ENCODE assay signal across 15 cellular contexts in the genomic region with DNA sequence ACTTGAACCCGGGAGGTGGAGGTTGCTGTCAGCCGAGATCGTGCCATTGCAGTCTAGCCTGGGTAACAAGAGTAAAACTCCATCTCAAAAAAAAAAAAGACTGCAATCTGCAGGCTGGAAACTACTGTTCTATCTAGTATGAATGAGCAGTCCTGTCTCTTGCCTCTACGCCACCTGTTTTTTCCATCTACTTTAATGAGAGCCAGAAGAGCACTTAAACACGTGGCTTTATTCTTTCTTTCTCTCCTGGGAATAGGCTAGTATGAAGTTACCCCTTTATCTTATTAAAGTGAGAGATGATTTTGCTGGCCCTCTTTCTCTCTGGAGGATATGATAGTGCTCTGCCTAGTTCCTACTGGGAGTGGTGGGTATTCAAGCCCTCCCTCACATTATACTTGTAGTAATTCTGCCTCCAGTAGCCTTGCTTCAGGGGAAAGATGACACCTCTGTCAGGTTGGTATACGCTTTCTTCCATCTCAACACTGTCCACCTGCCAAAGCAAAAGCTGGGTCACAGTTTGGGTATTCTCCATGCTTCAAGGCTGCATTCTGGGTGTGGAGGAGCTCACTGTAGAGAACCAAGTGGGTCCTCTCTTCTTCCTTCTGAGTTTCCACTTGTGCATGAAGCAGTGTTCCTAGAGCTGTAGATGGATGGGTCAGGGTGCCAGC. TPM values are rescaled to one million over a fixed set of nuclear protein-coding genes. Genes with fewer than 3 reads are reported as not detected.
A peak's percentile ranks its signal among the peaks of the same experiment; 100 is the strongest.
DNase-seq lines count a peak whose midpoint lies in the region; ATAC-seq and TF ChIP-seq lines count a peak whose summit lies in the region.
"Had no signal": no experiment of that assay in that cellular context is flagged by ENCODE, and none has a peak within 500 bp of the region (broad histone marks: within the 10 kb centered on the region; RNA-seq: fewer than 3 reads in every experiment).

No MANE protein-coding gene starts in this region.

- H3K36me3 ChIP-seq in Caco-2 (ENCODE audit: control insufficient read depth, insufficient read depth, low read length) (no peaks in the 10 kb centered on the region), SJSA1 (no peaks in the 10 kb centered on the region)
- H3K36me3 ChIP-seq: prostate gland had no signal

- H3K4me1 Mint-ChIP-seq in Caco-2 (ENCODE audit: low read depth, unreplicated experiment) = peaks cover 31% of the 10 kb centered on the region
- H3K4me1 Mint-ChIP-seq in naive thymus-derived CD8-positive, alpha-beta T cell = peaks cover 42 to 68% (median 61%) of the 10 kb centered on the region in 4 donors

- H3K9me3 Mint-ChIP-seq in Caco-2 (ENCODE audit: unreplicated experiment) = no peaks in the 10 kb centered on the region
- no peaks in the 10 kb centered on the region for H3K9me3 Mint-ChIP-seq in naive thymus-derived CD8-positive, alpha-beta T cell
- H3K9me3 Mint-ChIP-seq: activated B cell treated with CpG ODN at 0.5 μM for 24 hours; CD8-positive, alpha-beta T cell had no signal

- peaks cover 5% of the 10 kb centered on the region for H3K36me3 Mint-ChIP-seq in Caco-2 (ENCODE audit: insufficient read depth, unreplicated experiment)
- no peaks in the 10 kb centered on the region for H3K36me3 Mint-ChIP-seq in naive thymus-derived CD8-positive, alpha-beta T cell

- BruUV-seq in Caco-2 (replicated peaks; lab: Mats Ljungman, UMichigan) = no TSS peak

- H3K4me1 ChIP-seq in Caco-2 (peaks cover 38% of the 10 kb centered on the region), SJSA1 (replicated peaks) (peaks cover 53% of the 10 kb centered on the region)
- H3K4me1 ChIP-seq: prostate gland had no signal

- intact Hi-C loops in Caco-2 (cut with micrococcal nuclease; ENCODE audit: unreplicated experiment) = no loop called here

- no peak for TF ChIP-seq CTCF in Caco-2 (IDR thresholded peaks at IDR 0.05; ENCODE audit: insufficient read depth in 1 of 2, low read depth in 1 of 2, low read length in 1 of 2, severe bottlenecking in 1 of 2, unreplicated experiment in 1 of 2)

- no peak overlapping the region for H3K4me3 ChIP-seq in Caco-2 (ENCODE audit: low read depth, low read length)
- no peak overlapping the region for H3K4me3 ChIP-seq in SJSA1
- H3K4me3 ChIP-seq: prostate gland had no signal

- H3K27ac Mint-ChIP-seq in Caco-2 (ENCODE audit: unreplicated experiment) = peak overlapping the region; percentile 39
- H3K27ac Mint-ChIP-seq in naive thymus-derived CD8-positive, alpha-beta T cell = peak overlapping the region in 6 of 10 donors; percentile 6 to 61 (median 18)
- H3K27ac Mint-ChIP-seq: activated B cell treated with CpG ODN at 0.5 μM for 24 hours; CD8-positive, alpha-beta T cell had no signal

- POLR2A ChIA-PET in Caco-2 (lab: Charles Lee) = interaction anchor here (0.7 kb wide), 1 partner anchor 51 kb away, joined by 3 read pairs; no protein-coding TSS in a partner anchor
- POLR2A ChIA-PET in naive thymus-derived CD8-positive, alpha-beta T cell (lab: Charles Lee) = no interaction called here

- H3K27ac ChIP-seq in SJSA1 = peak overlapping the region; percentile 86
- H3K27ac ChIP-seq: prostate gland had no signal

- DNase-seq in Caco-2 (no peak), NCI-H1092 treated with DMSO at 0.1 percent for 48 hours (lab: John Stamatoyannopoulos, UW) (peak; percentile 67), SJSA1 (ENCODE audit: low read depth in 1 of 2, low spot score in 2 of 2) (no peak)
- no peak for DNase-seq in naive thymus-derived CD8-positive, alpha-beta T cell
- DNase-seq in activated effector memory CD4-positive, alpha-beta T cell treated with Interleukin-2 at 50 U/mL for 16 hours = no peak
- DNase-seq: activated B cell treated with CpG ODN at 0.5 μM for 24 hours; CD8-positive, alpha-beta T cell; erythroblast; mesenchymal stem cell; NCI-H446 treated with DMSO at 0.1 percent for 48 hours; SIG-M5 had no signal

- ATAC-seq in naive thymus-derived CD8-positive, alpha-beta T cell = no peak
- no peak for ATAC-seq in GM18867 (IDR thresholded peaks at IDR 0.05; ENCODE audit: unreplicated experiment)
- ATAC-seq in GM21390 (IDR thresholded peaks at IDR 0.05; ENCODE audit: unreplicated experiment) = no peak
- ATAC-seq in HG02678 (IDR thresholded peaks at IDR 0.05; ENCODE audit: unreplicated experiment) = no peak
- ATAC-seq: CD8-positive, alpha-beta T cell had no signal

- CTCF ChIA-PET in Caco-2 (lab: Charles Lee) = no interaction called here

- no peaks in the 10 kb centered on the region for H3K9me3 ChIP-seq in Caco-2
- H3K9me3 ChIP-seq in SJSA1 (replicated peaks) = no peaks in the 10 kb centered on the region
- H3K9me3 ChIP-seq: prostate gland had no signal

- no peaks in the 10 kb centered on the region for H3K27me3 Mint-ChIP-seq in Caco-2 (ENCODE audit: insufficient read depth, unreplicated experiment)
- H3K27me3 Mint-ChIP-seq in naive thymus-derived CD8-positive, alpha-beta T cell = no peaks in the 10 kb centered on the region
- H3K27me3 Mint-ChIP-seq: activated B cell treated with CpG ODN at 0.5 μM for 24 hours had no signal

- H3K27me3 ChIP-seq in Caco-2 (replicated peaks; ENCODE audit: control insufficient read depth, insufficient read depth, low read length) = no peaks in the 10 kb centered on the region
- H3K27me3 ChIP-seq in SJSA1 (replicated peaks) = no peaks in the 10 kb centered on the region

- no peak overlapping the region for H3K4me3 Mint-ChIP-seq in Caco-2 (ENCODE audit: unreplicated experiment)
- H3K4me3 Mint-ChIP-seq in naive thymus-derived CD8-positive, alpha-beta T cell = peak overlapping the region in 2 of 10 donors; percentile 21 to 34
- H3K4me3 Mint-ChIP-seq: activated B cell treated with CpG ODN at 0.5 μM for 24 hours; CD8-positive, alpha-beta T cell had no signal

RNA-seq across cellular contexts. Expression of a gene that starts 17.8 kb away (rescaled TPM):
- 16.2 and 23.0 TPM in 2 replicates for total RNA-seq in Caco-2 (2022)
- total RNA-seq in SJSA1 (2014; rRNA removed; shearing (Covaris generic)) = 5.3 and 12.9 TPM in 2 replicates
- 10 to 100 TPM; 36.0 to 39.8 TPM for total RNA-seq in naive thymus-derived CD8-positive, alpha-beta T cell
- 1 to 10 TPM; 1.5 to 4.0 (median 2.4) TPM for polyA plus RNA-seq in naive thymus-derived CD8-positive, alpha-beta T cell

RNA-seq across cellular contexts. Expression of a gene that starts 35.8 kb away (rescaled TPM):
- 10.9 and 12.2 TPM in 2 replicates for total RNA-seq in Caco-2 (2022)
- total RNA-seq in SJSA1 (2014; rRNA removed; shearing (Covaris generic)) = 7.1 and 9.4 TPM in 2 replicates
- total RNA-seq in naive thymus-derived CD8-positive, alpha-beta T cell = 10 to 100 TPM; 60.2 to 81.4 TPM
- 10 to 100 TPM; 19.1 to 22.6 (median 20.8) TPM for polyA plus RNA-seq in naive thymus-derived CD8-positive, alpha-beta T cell

RNA-seq across cellular contexts. Expression of a gene that starts 46.5 kb away (rescaled TPM):
- 5.8 and 6.0 TPM in 2 replicates for total RNA-seq in Caco-2 (2022)
- 2.2 and 2.7 TPM in 2 replicates for total RNA-seq in SJSA1 (2014; rRNA removed; shearing (Covaris generic))
- 10 to 100 TPM; 40.1 to 64.9 TPM for total RNA-seq in naive thymus-derived CD8-positive, alpha-beta T cell
- 1 to 10 TPM in 2 of 3 donors, under 1 TPM in 1; 0.82 to 2.9 (median 1.1) TPM for polyA plus RNA-seq in naive thymus-derived CD8-positive, alpha-beta T cell
